9 cellular contexts compared by ENCODE assay signal in the genomic region with DNA sequence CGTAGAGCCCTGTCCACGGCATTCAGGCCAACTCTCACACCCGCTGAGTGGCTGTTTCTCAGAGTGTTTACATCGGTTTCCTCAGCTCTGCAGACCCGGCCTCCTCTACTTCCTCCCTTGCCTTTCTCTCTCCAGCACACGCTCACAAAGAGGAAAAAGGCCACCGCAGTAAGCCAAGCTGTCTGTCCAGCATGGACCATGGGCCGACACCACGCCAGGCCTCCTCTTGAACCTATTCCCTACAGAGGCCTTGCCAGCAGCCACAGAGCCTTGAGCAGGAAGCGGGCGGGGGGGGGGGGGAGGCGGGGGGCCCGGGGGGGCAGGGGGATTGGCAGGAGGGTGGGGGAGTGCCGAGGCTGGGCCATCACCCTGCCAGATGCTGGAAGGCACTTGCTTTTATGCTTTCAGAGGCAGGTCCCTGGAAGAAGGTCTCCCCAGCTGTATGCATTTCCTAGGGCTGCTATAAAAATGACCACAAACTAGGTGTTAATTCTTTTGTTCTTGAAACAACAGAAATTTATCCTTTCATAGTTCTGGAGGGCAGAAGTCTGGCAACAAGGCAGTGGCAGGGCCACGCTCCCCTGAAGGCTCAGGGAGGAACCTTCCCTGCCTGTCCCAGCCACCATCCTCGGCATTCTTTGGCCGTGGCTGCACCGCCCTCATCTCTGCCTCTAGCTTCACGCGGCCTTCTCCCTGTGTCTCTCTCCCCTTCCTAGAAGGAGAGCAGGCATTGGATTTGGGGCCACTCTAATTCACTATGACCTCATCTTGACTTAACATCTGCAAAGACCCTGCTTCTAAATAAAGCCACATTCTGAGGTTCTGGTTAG.
DNase-seq lines count a peak whose midpoint lies in the region; ATAC-seq lines count a peak whose summit lies in the region.
"Had no signal": no experiment of that assay in that cellular context is flagged by ENCODE, and none has a peak within 500 bp of the region (broad histone marks: within the 10 kb centered on the region; RNA-seq: fewer than 3 reads in every experiment).

No MANE protein-coding gene starts in this region.

- CTCF ChIA-PET in activated CD4-positive, alpha-beta T cell treated with anti-CD3 and anti-CD28 coated beads, Interleukin-2, amount 10 ng/mL, durations not matched to agents 7 days and 5 days (lab: Charles Lee): no interaction called here

- ATAC-seq in HG02571 (IDR thresholded peaks at IDR 0.05; ENCODE audit: unreplicated experiment): no peak
- no peak for ATAC-seq in HG03025 (IDR thresholded peaks at IDR 0.05; ENCODE audit: low FRiP score, unreplicated experiment)

- intact Hi-C loops in activated T-helper 2 cell treated with anti-CD3 and anti-CD28 coated beads, Interferon-gamma antibody, Interleukin-2, Interleukin-4, amounts not matched to agents 10 μg/mL and 5 μg/mL and 100 μg/mL, durations not matched to agents 14 hours and 24 hours and 36 hours (cut with micrococcal nuclease): loop anchor here (1.0 to 10.0 kb wide), 3 partner anchors 20 to 198 kb away; a partner anchor contains a TSS

- no peaks in the 10 kb centered on the region for H3K9me3 Mint-ChIP-seq in activated CD4-positive, alpha-beta T cell treated with anti-CD3 and anti-CD28 coated beads, Interleukin-2, amount 10 ng/mL, durations not matched to agents 7 days and 5 days
- H3K9me3 Mint-ChIP-seq in activated T-helper 2 cell treated with anti-CD3 and anti-CD28 coated beads, Interferon-gamma antibody, Interleukin-2, Interleukin-4, amounts not matched to agents 10 μg/mL and 5 μg/mL and 100 μg/mL, durations not matched to agents 14 hours and 24 hours and 36 hours: no peaks in the 10 kb centered on the region
- H3K9me3 Mint-ChIP-seq: memory B cell had no signal

- H3K27ac Mint-ChIP-seq in activated CD4-positive, alpha-beta T cell treated with anti-CD3 and anti-CD28 coated beads, Interleukin-2, amount 10 ng/mL, durations not matched to agents 7 days and 5 days: peak overlapping the region; percentile 94
- H3K27ac Mint-ChIP-seq in activated T-helper 2 cell treated with anti-CD3 and anti-CD28 coated beads, Interferon-gamma antibody, Interleukin-2, Interleukin-4, amounts not matched to agents 10 μg/mL and 5 μg/mL and 100 μg/mL, durations not matched to agents 14 hours and 24 hours and 36 hours: peak overlapping the region; percentile 96
- H3K27ac Mint-ChIP-seq: memory B cell had no signal

- H3K4me1 Mint-ChIP-seq in activated CD4-positive, alpha-beta T cell treated with anti-CD3 and anti-CD28 coated beads, Interleukin-2, amount 10 ng/mL, durations not matched to agents 7 days and 5 days: peaks cover 36% of the 10 kb centered on the region
- H3K4me1 Mint-ChIP-seq in activated T-helper 2 cell treated with anti-CD3 and anti-CD28 coated beads, Interferon-gamma antibody, Interleukin-2, Interleukin-4, amounts not matched to agents 10 μg/mL and 5 μg/mL and 100 μg/mL, durations not matched to agents 14 hours and 24 hours and 36 hours (ENCODE audit: low read depth): peaks cover 50% of the 10 kb centered on the region

- no peaks in the 10 kb centered on the region for H3K36me3 Mint-ChIP-seq in activated CD4-positive, alpha-beta T cell treated with anti-CD3 and anti-CD28 coated beads, Interleukin-2, amount 10 ng/mL, durations not matched to agents 7 days and 5 days (ENCODE audit: low read depth)
- H3K36me3 Mint-ChIP-seq in activated T-helper 2 cell treated with anti-CD3 and anti-CD28 coated beads, Interferon-gamma antibody, Interleukin-2, Interleukin-4, amounts not matched to agents 10 μg/mL and 5 μg/mL and 100 μg/mL, durations not matched to agents 14 hours and 24 hours and 36 hours (ENCODE audit: low read depth): no peaks in the 10 kb centered on the region
- H3K36me3 Mint-ChIP-seq: memory B cell had no signal

- H3K27ac ChIP-seq in substantia nigra (ENCODE audit: low read depth, low read length, poor library complexity, severe bottlenecking): peak overlapping the region; percentile 67

- POLR2A ChIA-PET in activated CD4-positive, alpha-beta T cell treated with anti-CD3 and anti-CD28 coated beads, Interleukin-2, amount 10 ng/mL, durations not matched to agents 7 days and 5 days (lab: Charles Lee): interaction anchor here (0.6 kb wide), 1 partner anchor 618 kb away, joined by 3 read pairs; no protein-coding TSS in a partner anchor

- peak; percentile 12 for DNase-seq in activated CD4-positive, alpha-beta T cell treated with anti-CD3 and anti-CD28 coated beads, Interleukin-2, amount 10 ng/mL, durations not matched to agents 7 days and 5 days
- no peak for DNase-seq in activated CD4-positive, alpha-beta T cell treated with anti-CD3 and anti-CD28 coated beads, Interleukin-2, amount 50 U/mL, for 4 hours
- DNase-seq in activated T-helper 2 cell treated with anti-CD3 and anti-CD28 coated beads, Interferon-gamma antibody, Interleukin-2, Interleukin-4, amounts not matched to agents 10 μg/mL and 5 μg/mL and 100 μg/mL, durations not matched to agents 14 hours and 24 hours and 36 hours (ENCODE audit: low spot score): no peak
- DNase-seq in iPS-NIHi11 (ENCODE audit: low spot score): peak; percentile 73
- peak in 28 of 49 donors; percentile 12 to 65 (median 34) for DNase-seq in substantia nigra (lab: John Stamatoyannopoulos, UW)
- DNase-seq in NCI-H526 treated with DMSO at 0.1 percent for 48 hours (lab: John Stamatoyannopoulos, UW): no peak

- peak overlapping the region; percentile 26 for H3K4me3 Mint-ChIP-seq in activated CD4-positive, alpha-beta T cell treated with anti-CD3 and anti-CD28 coated beads, Interleukin-2, amount 10 ng/mL, durations not matched to agents 7 days and 5 days
- peak overlapping the region; percentile 59 for H3K4me3 Mint-ChIP-seq in activated T-helper 2 cell treated with anti-CD3 and anti-CD28 coated beads, Interferon-gamma antibody, Interleukin-2, Interleukin-4, amounts not matched to agents 10 μg/mL and 5 μg/mL and 100 μg/mL, durations not matched to agents 14 hours and 24 hours and 36 hours (ENCODE audit: low read depth)
- H3K4me3 Mint-ChIP-seq: memory B cell had no signal

- no peaks in the 10 kb centered on the region for H3K27me3 Mint-ChIP-seq in activated CD4-positive, alpha-beta T cell treated with anti-CD3 and anti-CD28 coated beads, Interleukin-2, amount 10 ng/mL, durations not matched to agents 7 days and 5 days
- no peaks in the 10 kb centered on the region for H3K27me3 Mint-ChIP-seq in activated T-helper 2 cell treated with anti-CD3 and anti-CD28 coated beads, Interferon-gamma antibody, Interleukin-2, Interleukin-4, amounts not matched to agents 10 μg/mL and 5 μg/mL and 100 μg/mL, durations not matched to agents 14 hours and 24 hours and 36 hours (ENCODE audit: low read depth)

Comparison
In these comparisons a context has a peak if more than half of its experiments do, and no peak if none do; other contexts are left out.
1. DNase-seq: peak in activated CD4-positive, alpha-beta T cell treated with anti-CD3 and anti-CD28 coated beads, Interleukin-2, amount 10 ng/mL, durations not matched to agents 7 days and 5 days (single experiment), iPS-NIHi11 (single experiment) and substantia nigra (28 of 49); none in activated CD4-positive, alpha-beta T cell treated with anti-CD3 and anti-CD28 coated beads, Interleukin-2, amount 50 U/mL, for 4 hours (0 of 2), activated T-helper 2 cell treated with anti-CD3 and anti-CD28 coated beads, Interferon-gamma antibody, Interleukin-2, Interleukin-4, amounts not matched to agents 10 μg/mL and 5 μg/mL and 100 μg/mL, durations not matched to agents 14 hours and 24 hours and 36 hours (single experiment) and NCI-H526 treated with DMSO at 0.1 percent for 48 hours (single experiment).